In genomic region chr13:94712287-94712811, GRCh38 we compare ENCODE assay signal across 9 cellular contexts. TPM values are rescaled to one million over a fixed set of nuclear protein-coding genes. Genes with fewer than 3 reads are reported as not detected.
DNase-seq lines count a peak whose midpoint lies in the region; ATAC-seq, FAIRE-seq and TF ChIP-seq lines count a peak whose summit lies in the region.
"Had no signal": no experiment of that assay in that cellular context is flagged by ENCODE, and none has a peak within 500 bp of the region (broad histone marks: within the 10 kb centered on the region; RNA-seq: fewer than 3 reads in every experiment).

Gene SOX21 (minus strand): TSS chr13:94712545. CDS start chr13:94712049, 496 bp downstream.

- BruUV-seq in endothelial cell of umbilical vein (replicated peaks; lab: Mats Ljungman, UMichigan) = no TSS peak

- H3K4me1 ChIP-seq in NT2/D1 (ENCODE audit: insufficient read depth, insufficient read length) (no peaks in the 10 kb centered on the region), endothelial cell of umbilical vein (ENCODE audit: control insufficient read depth, extremely low read depth, insufficient read depth, low read length) (peaks cover 12% of the 10 kb centered on the region), prostate gland (replicated peaks) (no peaks in the 10 kb centered on the region)

- dilution Hi-C loops in endothelial cell of umbilical vein (cut with MboI; ENCODE audit: extremely low pct_ligation_motif_present, low sequenced_read_pairs) = no loop called here

- H3K27me3 ChIP-seq in NT2/D1 (ENCODE audit: insufficient read depth, insufficient read length) (peaks cover 59% of the 10 kb centered on the region), endothelial cell of umbilical vein (ENCODE audit: control insufficient read depth in 2 of 2, insufficient read depth in 2 of 2, low read length in 2 of 2) (peaks cover 63 to 92% of the 10 kb centered on the region in 2 experiments), prostate gland (replicated peaks; ENCODE audit: insufficient read depth) (peaks cover 11% of the 10 kb centered on the region)

- no peak for TF ChIP-seq CTCF in endothelial cell of umbilical vein (IDR thresholded peaks at IDR 0.05; ENCODE audit: extremely low read depth in 1 of 2, insufficient read depth in 1 of 2, low read depth in 1 of 2, low read length in 2 of 2)
- TF ChIP-seq CTCF in prostate gland (IDR thresholded peaks at IDR 0.05) = no peak

- no peaks in the 10 kb centered on the region for H3K9me3 ChIP-seq in NT2/D1 (ENCODE audit: insufficient read depth, low read length)
- no peaks in the 10 kb centered on the region for H3K9me3 ChIP-seq in endothelial cell of umbilical vein (replicated peaks; ENCODE audit: control insufficient read depth, insufficient read depth, low read length)
- no peaks in the 10 kb centered on the region for H3K9me3 ChIP-seq in prostate gland

- intact Hi-C loops in endothelial cell of umbilical vein (cut with micrococcal nuclease) = loop anchor here (5.0 to 10.0 kb wide), 3 partner anchors 142 to 690 kb away; no protein-coding TSS in a partner anchor
- intact Hi-C loops in prostate gland (cut with DNase I) = no loop called here

- H4K20me1 ChIP-seq in endothelial cell of umbilical vein (replicated peaks; ENCODE audit: control insufficient read depth, extremely low read depth, insufficient read depth, low read length) = no peaks in the 10 kb centered on the region

- under 1% methylated on average over 38 of the region's 38 CpGs for WGBS in prostate gland

- H3K4me2 ChIP-seq in endothelial cell of umbilical vein (ENCODE audit: insufficient read depth, low read length) = peak within 1 kb of the TSS; percentile 46

- FAIRE-seq in endothelial cell of umbilical vein (lab: Jason Lieb, UNC) = no peak

- no peaks in the 10 kb centered on the region for H3K79me2 ChIP-seq in endothelial cell of umbilical vein (ENCODE audit: control insufficient read depth, insufficient read depth, low read length)

- POLR2A ChIA-PET in endothelial cell of umbilical vein (lab: Charles Lee) = no interaction called here

- TF ChIP-seq POLR2A in endothelial cell of umbilical vein (IDR thresholded peaks at IDR 0.05; ENCODE audit: low read depth, low read length) = no peak
- no peak for TF ChIP-seq POLR2A in prostate gland (IDR thresholded peaks at IDR 0.05)

- H3K9me1 ChIP-seq in endothelial cell of umbilical vein (replicated peaks; ENCODE audit: control insufficient read depth, extremely low read depth, insufficient read depth, low read length) = no peaks in the 10 kb centered on the region

- H3K27ac ChIP-seq in endothelial cell of umbilical vein (ENCODE audit: insufficient read depth, low read depth, low read length) (no peak within 1 kb of the TSS), prostate gland (peak within 1 kb of the TSS; percentile 39 to 69)

- CTCF ChIA-PET in endothelial cell of umbilical vein (lab: Charles Lee) = interaction anchor here (1.0 to 1.3 kb wide), 3 partner anchors 8 to 444 kb away, joined by 3 read pairs; no protein-coding TSS in a partner anchor

- DNase-seq in NT2/D1 (ENCODE audit: low read depth, low spot score) (no peak), endothelial cell of umbilical vein (ENCODE audit: low read depth, low spot score) (peak; percentile 23), prostate gland (ENCODE audit: low spot score) (peak; percentile 46), GF-D8 (lab: John Stamatoyannopoulos, UW) (no peak), D341Med (ENCODE audit: low spot score) (no peak), Kasumi-1 (lab: John Stamatoyannopoulos, UW) (no peak)

- ATAC-seq in GM18868 (IDR thresholded peaks at IDR 0.05; ENCODE audit: unreplicated experiment) = peak; percentile 16
- no peak for ATAC-seq in HG03442 (IDR thresholded peaks at IDR 0.05; ENCODE audit: unreplicated experiment)

- H2AFZ ChIP-seq in endothelial cell of umbilical vein (ENCODE audit: low read depth, low read length) = peak within 1 kb of the TSS; percentile 39

- H3K9ac ChIP-seq in NT2/D1 (ENCODE audit: insufficient read length, low read depth) (peak within 1 kb of the TSS; percentile 94), endothelial cell of umbilical vein (replicated peaks; ENCODE audit: extremely low read depth, insufficient read depth, low read length) (no peak within 1 kb of the TSS)

- H3K36me3 ChIP-seq in NT2/D1 (ENCODE audit: insufficient read depth, insufficient read length, low read length) (no peaks in the 10 kb centered on the region), endothelial cell of umbilical vein (ENCODE audit: control insufficient read depth in 2 of 2, extremely low read depth in 1 of 2, insufficient read depth in 2 of 2, low read length in 2 of 2) (no peaks in the 10 kb centered on the region), prostate gland (no peaks in the 10 kb centered on the region)

- H3K4me3 ChIP-seq in NT2/D1 (ENCODE audit: insufficient read length, low read depth) (peak within 1 kb of the TSS; percentile 82), endothelial cell of umbilical vein (replicated peaks in 1 of 3; ENCODE audit: insufficient read depth in 1 of 3, low read depth in 1 of 3, low read length in 3 of 3) (peak within 1 kb of the TSS in 2 of 3 experiments; percentile 27 to 33), prostate gland (peak within 1 kb of the TSS; percentile 34 to 37)

TF ChIP-seq in endothelial cell of umbilical vein, 7 proteins besides CTCF, POLR2A, EP300 and RAD21:
- TF ChIP-seq EZH2 (IDR thresholded peaks at IDR 0.05; ENCODE audit: borderline replicate concordance, low read depth, low read length, severe bottlenecking) (peak; percentile 74), MAX (IDR thresholded peaks at IDR 0.05; ENCODE audit: insufficient read depth, insufficient read length) (no peak)

RNA-seq across cellular contexts. Expression of gene SOX21, which starts in this region (rescaled TPM):
- total RNA-seq in endothelial cell of umbilical vein (not detected in 2 replicates), prostate gland (1 to 10 TPM; 1.1 to 2.0 TPM)
- not detected in 2 replicates for polyA plus RNA-seq in endothelial cell of umbilical vein
- polyA plus RNA-seq in endothelial cell of umbilical vein (2011; cell fraction: cytosol; rRNA removed) = not detected in 2 replicates
- not detected in 2 replicates for polyA plus RNA-seq in endothelial cell of umbilical vein (2011; cell fraction: nucleus; rRNA removed)
- 0.05 TPM in 1 of 2 replicates, not detected in the other for polyA plus RNA-seq in endothelial cell of umbilical vein (2012)
- polyA minus RNA-seq in endothelial cell of umbilical vein = not detected in 2 replicates
- not detected for polyA minus RNA-seq in endothelial cell of umbilical vein (2011; cell fraction: cytosol; rRNA and poly(A)+ RNA removed)
- polyA minus RNA-seq in endothelial cell of umbilical vein (2011; cell fraction: nucleus; rRNA and poly(A)+ RNA removed) = not detected in 2 replicates
- total RNA-seq: LHCN-M2 had no signal

Comparison
In these comparisons a context has a peak if more than half of its experiments do, and no peak if none do; other contexts are left out.
1. Peak in DNase-seq, H3K4me3 ChIP-seq and H3K4me2 ChIP-seq in endothelial cell of umbilical vein; RNA of the gene not detected or under 1 TPM.
2. H3K4me3 ChIP-seq: peak in every context shown above with its lines; median percentile 82 in NT2/D1; 36 in prostate gland; 30 in endothelial cell of umbilical vein.